In the genomic region with DNA sequence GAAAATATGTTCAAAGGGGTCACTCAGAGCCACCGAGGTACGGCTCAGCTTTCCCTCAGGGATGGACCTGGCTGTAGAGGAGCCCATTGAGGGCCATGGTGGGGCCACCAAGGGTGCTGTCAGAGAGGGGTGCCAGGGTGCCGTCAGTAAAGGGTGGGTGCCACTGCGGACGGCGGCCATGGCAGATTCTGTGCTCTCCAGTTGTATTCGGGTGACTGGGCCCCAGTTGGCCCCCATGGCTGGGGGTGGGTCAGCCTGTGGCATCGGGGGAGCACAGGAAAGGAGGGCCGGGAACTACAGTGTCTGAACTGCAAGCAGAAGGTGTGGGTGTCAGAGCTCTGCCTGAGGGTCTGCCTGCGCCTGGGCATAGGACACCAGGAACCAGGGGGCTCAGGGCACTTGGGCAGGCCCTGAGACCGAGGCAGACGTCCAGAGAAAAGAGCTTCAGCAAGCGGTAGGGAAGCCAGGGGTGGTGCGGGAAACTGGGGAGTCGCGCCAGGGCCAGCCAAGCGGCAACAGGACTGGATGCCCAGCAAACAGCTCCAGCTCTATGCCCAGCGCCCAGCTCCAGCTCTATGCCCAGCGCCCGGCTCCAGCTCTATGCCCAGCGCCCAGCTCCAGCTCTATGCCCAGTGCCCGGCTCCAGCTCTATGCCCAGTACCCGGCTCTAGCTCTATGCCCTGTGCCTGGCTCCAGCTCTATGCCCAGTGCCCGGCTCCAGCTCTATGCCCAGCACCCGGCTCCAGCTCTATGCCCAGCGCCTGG, we compare ENCODE assay signal across 21 cellular contexts.
DNase-seq lines count a peak whose midpoint lies in the region; FAIRE-seq and TF ChIP-seq lines count a peak whose summit lies in the region.
"Had no signal": no experiment of that assay in that cellular context is flagged by ENCODE, and none has a peak within 500 bp of the region (broad histone marks: within the 10 kb centered on the region; RNA-seq: fewer than 3 reads in every experiment).

No MANE protein-coding gene starts in this region.

- H3K4me1 Mint-ChIP-seq in chondrocyte (ENCODE audit: low read depth) (no peaks in the 10 kb centered on the region), neural crest cell (peaks cover 14% of the 10 kb centered on the region)
- H3K4me1 Mint-ChIP-seq: CD14-positive monocyte; CD4-positive, alpha-beta memory T cell; CD4-positive, CD25-positive, alpha-beta regulatory T cell; CD8-positive, alpha-beta memory T cell had no signal

- H3K27ac Mint-ChIP-seq in chondrocyte (ENCODE audit: unreplicated experiment) (no peak overlapping the region), neural crest cell (ENCODE audit: unreplicated experiment) (peak overlapping the region; percentile 12)
- H3K27ac Mint-ChIP-seq: CD4-positive, alpha-beta memory T cell; CD4-positive, CD25-positive, alpha-beta regulatory T cell; CD8-positive, alpha-beta memory T cell had no signal

- H3K36me3 Mint-ChIP-seq in chondrocyte (ENCODE audit: low read depth) (peaks cover 2% of the 10 kb centered on the region), neural crest cell (ENCODE audit: low read depth) (peaks cover 3% of the 10 kb centered on the region)
- H3K36me3 Mint-ChIP-seq: CD14-positive monocyte; CD4-positive, alpha-beta memory T cell; CD4-positive, CD25-positive, alpha-beta regulatory T cell; CD8-positive, alpha-beta memory T cell had no signal

- no peak overlapping the region for H3K4me3 Mint-ChIP-seq in chondrocyte (ENCODE audit: unreplicated experiment)
- peak overlapping the region; percentile 31 for H3K4me3 Mint-ChIP-seq in neural crest cell
- H3K4me3 Mint-ChIP-seq: CD14-positive monocyte; CD4-positive, alpha-beta memory T cell; CD4-positive, CD25-positive, alpha-beta regulatory T cell; CD8-positive, alpha-beta memory T cell had no signal

- peak; percentile 40 for FAIRE-seq in urothelium cell line (lab: Jason Lieb, UNC)
- FAIRE-seq: A204.1, G401.6, GM12891, GM19239 had no signal

- H3K27me3 Mint-ChIP-seq in chondrocyte (ENCODE audit: low read depth) (no peaks in the 10 kb centered on the region), neural crest cell (ENCODE audit: low read depth) (no peaks in the 10 kb centered on the region)
- H3K27me3 Mint-ChIP-seq: CD4-positive, alpha-beta memory T cell; CD4-positive, CD25-positive, alpha-beta regulatory T cell; CD8-positive, alpha-beta memory T cell had no signal

- H3K9me3 Mint-ChIP-seq in chondrocyte (ENCODE audit: low read depth) (no peaks in the 10 kb centered on the region), neural crest cell (peaks cover 2% of the 10 kb centered on the region)

- TF ChIP-seq CTCF in chondrocyte (IDR thresholded peaks at IDR 0.05): no peak
- no peak for TF ChIP-seq CTCF in neural crest cell (conservative IDR thresholded peaks at IDR 0.05)

- DNase-seq in chondrocyte (ENCODE audit: low spot score) (peak; percentile 75), neural crest cell (ENCODE audit: low read depth, low spot score) (no peak), urothelium cell line (ENCODE audit: low spot score) (no peak), UCSD-AML1 (lab: John Stamatoyannopoulos, UW; ENCODE audit: unreplicated experiment) (no peak), DMS114 treated with DMSO at 0.1 percent for 48 hours (lab: John Stamatoyannopoulos, UW; ENCODE audit: unreplicated experiment) (no peak)
- DNase-seq: 8988T; ACHN; BE2C; C1 segment of cervical spinal cord; CD4-positive, alpha-beta memory T cell; CD4-positive, CD25-positive, alpha-beta regulatory T cell; CD8-positive, alpha-beta memory T cell; COR-L47; DMS 273 treated with DMSO at 0.1 percent for 48 hours; DMS79 treated with DMSO at 0.1 percent for 48 hours; GF-D8 had no signal
